In the genomic region with DNA sequence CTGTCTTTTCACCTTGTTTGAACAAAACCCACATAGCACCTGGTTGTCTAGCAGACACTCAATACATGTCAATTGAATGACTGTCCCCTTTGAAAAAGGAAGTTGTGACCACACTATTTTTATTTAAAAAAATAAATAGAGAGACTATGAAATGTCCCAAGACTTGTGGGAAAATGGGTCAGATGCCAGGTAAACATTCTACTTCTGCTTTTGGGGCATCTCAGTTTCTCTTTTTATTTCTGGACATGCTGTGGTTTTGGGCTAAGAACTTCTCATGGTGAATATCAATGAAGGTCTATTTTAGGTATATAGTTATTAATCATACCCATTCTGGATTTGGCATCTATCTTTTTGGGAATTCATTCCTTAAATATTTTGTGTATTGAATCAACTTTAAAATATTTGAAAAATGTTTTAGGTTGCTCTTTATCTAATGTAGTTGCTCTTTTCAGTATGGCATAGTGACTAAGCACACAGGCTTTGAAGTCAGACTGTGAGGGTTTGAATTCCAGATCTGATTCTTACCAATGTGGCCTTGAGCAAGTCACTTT, we compare ENCODE assay signal across 1 cellular context.
TF ChIP-seq lines count a peak whose summit lies in the region.

No MANE protein-coding gene starts in this region.

TF ChIP-seq in IMR-90, 13 proteins besides CTCF, POLR2A, EP300 and RAD21 (continued from another document):
- TF ChIP-seq FOS (IDR thresholded peaks at IDR 0.05; ENCODE audit: low read depth, low read length), result no peak
- TF ChIP-seq, protein P1, sequence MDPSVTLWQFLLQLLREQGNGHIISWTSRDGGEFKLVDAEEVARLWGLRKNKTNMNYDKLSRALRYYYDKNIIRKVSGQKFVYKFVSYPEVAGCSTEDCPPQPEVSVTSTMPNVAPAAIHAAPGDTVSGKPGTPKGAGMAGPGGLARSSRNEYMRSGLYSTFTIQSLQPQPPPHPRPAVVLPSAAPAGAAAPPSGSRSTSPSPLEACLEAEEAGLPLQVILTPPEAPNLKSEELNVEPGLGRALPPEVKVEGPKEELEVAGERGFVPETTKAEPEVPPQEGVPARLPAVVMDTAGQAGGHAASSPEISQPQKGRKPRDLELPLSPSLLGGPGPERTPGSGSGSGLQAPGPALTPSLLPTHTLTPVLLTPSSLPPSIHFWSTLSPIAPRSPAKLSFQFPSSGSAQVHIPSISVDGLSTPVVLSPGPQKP (IDR thresholded peaks at IDR 0.05; ENCODE audit: borderline replicate concordance, low read depth, low read length), result no peak
